In genomic region chr16:47928008-47928407, GRCh38 we compare ENCODE assay signal across 19 cellular contexts.
DNase-seq lines count a peak whose midpoint lies in the region; TF ChIP-seq lines count a peak whose summit lies in the region.
"Had no signal": no experiment of that assay in that cellular context is flagged by ENCODE, and none has a peak within 500 bp of the region (broad histone marks: within the 10 kb centered on the region; RNA-seq: fewer than 3 reads in every experiment).

No MANE protein-coding gene starts in this region.

- H3K27me3 ChIP-seq in OCI-LY1 (ENCODE audit: insufficient read depth, low read length) (no peaks in the 10 kb centered on the region; the same call in 1 of the 2 replicates), endodermal cell (ENCODE audit: control insufficient read depth, insufficient read depth, low read length, poor library complexity, severe bottlenecking) (no peaks in the 10 kb centered on the region)
- H3K27me3 ChIP-seq: upper lobe of right lung had no signal

- no peak overlapping the region for H2AFZ ChIP-seq in OCI-LY1 (ENCODE audit: low read length)

- H3K4me3 ChIP-seq in GM12865 (ENCODE audit: low read depth, low read length) (no peak overlapping the region), OCI-LY1 (ENCODE audit: low read depth, low read length, poor library complexity, severe bottlenecking) (no peak overlapping the region), endodermal cell (ENCODE audit: low read length) (no peak overlapping the region)
- H3K4me3 ChIP-seq: mucosa of descending colon, upper lobe of right lung had no signal

- WGBS in endodermal cell (ENCODE audit: insufficient coverage in 1 of 2, insufficient read length in 1 of 2), 2 experiments: 92 to 94% methylated on average over 9 of the region's 9 CpGs

- H3K4me2 ChIP-seq in OCI-LY1 (ENCODE audit: low read length): no peak overlapping the region

- intact Hi-C loops in cardiac septum (cut with DNase I): no loop called here

- H3K4me1 ChIP-seq in OCI-LY1 (ENCODE audit: insufficient read depth, low read length, severe bottlenecking): no peaks in the 10 kb centered on the region
- no peaks in the 10 kb centered on the region for H3K4me1 ChIP-seq in endodermal cell (ENCODE audit: control insufficient read depth, insufficient read depth, low read length)
- H3K4me1 ChIP-seq: upper lobe of right lung had no signal

- H3K27me3 Mint-ChIP-seq in endodermal cell (ENCODE audit: insufficient read depth): peaks cover 4% of the 10 kb centered on the region

- H3K9ac ChIP-seq in OCI-LY1 (ENCODE audit: low read length) (no peak overlapping the region), endodermal cell (ENCODE audit: extremely low read depth, low read length, poor library complexity, severe bottlenecking) (no peak overlapping the region)

- H3K36me3 ChIP-seq in OCI-LY1 (ENCODE audit: insufficient read depth, low read length) (no peaks in the 10 kb centered on the region), endodermal cell (ENCODE audit: control insufficient read depth, insufficient read depth, low read length) (no peaks in the 10 kb centered on the region)
- H3K36me3 ChIP-seq: upper lobe of right lung had no signal

- H3K9me3 Mint-ChIP-seq in endodermal cell: peaks cover 6% of the 10 kb centered on the region

- no peaks in the 10 kb centered on the region for H3K79me2 ChIP-seq in OCI-LY1 (ENCODE audit: insufficient read depth, low read length)

- H3K27ac Mint-ChIP-seq in endodermal cell: no peak overlapping the region
- H3K27ac Mint-ChIP-seq: CD4-positive, CD25-positive, alpha-beta regulatory T cell; IgD-negative memory B cell; stimulated activated naive CD8-positive, alpha-beta T cell treated with anti-CD3 and anti-CD28 coated beads, Interleukin-15, Interleukin-2, amounts not matched to agents 100 ng/mL and 50 ng/mL, for 24 hours had no signal

- H3K27ac ChIP-seq in OCI-LY1 (ENCODE audit: low read depth, low read length, poor library complexity, severe bottlenecking) (no peak overlapping the region), endodermal cell (ENCODE audit: low read depth, low read length) (no peak overlapping the region)
- H3K27ac ChIP-seq: upper lobe of right lung had no signal

- TF ChIP-seq CTCF in GM12865 (IDR thresholded peaks at IDR 0.05; ENCODE audit: insufficient read depth, low read depth, low read length, missing control alignments) (no peak), OCI-LY1 (IDR thresholded peaks at IDR 0.05; ENCODE audit: low read length) (peak; percentile 25; the same call in 1 of the 2 replicates), endodermal cell (conservative IDR thresholded peaks at IDR 0.05) (no peak)

- no peaks in the 10 kb centered on the region for H3K9me2 ChIP-seq in OCI-LY1 (ENCODE audit: low read depth, low read length)

- H3K36me3 Mint-ChIP-seq in endodermal cell (ENCODE audit: low read depth): no peaks in the 10 kb centered on the region
- H3K36me3 Mint-ChIP-seq: CD4-positive, CD25-positive, alpha-beta regulatory T cell; IgD-negative memory B cell had no signal

- H3K9me3 ChIP-seq in OCI-LY1 (ENCODE audit: low read length) (no peaks in the 10 kb centered on the region), endodermal cell (ENCODE audit: control insufficient read depth, low read length) (peaks cover 6% of the 10 kb centered on the region)
- H3K9me3 ChIP-seq: mucosa of descending colon, upper lobe of right lung had no signal

- peaks cover 4% of the 10 kb centered on the region for H3K4me1 Mint-ChIP-seq in endodermal cell
- H3K4me1 Mint-ChIP-seq: CD4-positive, CD25-positive, alpha-beta regulatory T cell; IgD-negative memory B cell had no signal

- no peaks in the 10 kb centered on the region for H3F3A ChIP-seq in OCI-LY1 (ENCODE audit: insufficient read depth, low read length)

- peak; percentile 19 for DNase-seq in NCI-H82 (lab: John Stamatoyannopoulos, UW)
- no peak for DNase-seq in NCI-H82 treated with DMSO at 0.1 percent for 48 hours (lab: John Stamatoyannopoulos, UW; ENCODE audit: unreplicated experiment)
- DNase-seq in GM12865 (ENCODE audit: low read depth): peak; percentile 17
- DNase-seq in endodermal cell: peak; percentile 65
- DNase-seq in GM03348 (ENCODE audit: low spot score): no peak
- no peak for DNase-seq in cortex of kidney (lab: John Stamatoyannopoulos, UW)
- no peak for DNase-seq in cardiac septum (ENCODE audit: low spot score)
- DNase-seq: activated CD4-positive, CD25-positive, alpha-beta regulatory T cell treated with anti-CD3 and anti-CD28 coated beads, Interleukin-2, amount 50 U/mL, for 72 hours; activated CD8-positive, alpha-beta memory T cell treated with anti-CD3 and anti-CD28 coated beads, Interleukin-2, amount 50 U/mL, for 4 hours; activated gamma-delta T cell treated with Interleukin-2 at 50 U/mL for 16 hours; anterior cingulate cortex; CD4-positive, CD25-positive, alpha-beta regulatory T cell; NCI-H1105; NCI-H526 treated with DMSO at 0.1 percent for 48 hours; upper lobe of right lung had no signal

- no peak overlapping the region for H3K4me3 Mint-ChIP-seq in endodermal cell
- H3K4me3 Mint-ChIP-seq: CD4-positive, CD25-positive, alpha-beta regulatory T cell; IgD-negative memory B cell; stimulated activated naive CD8-positive, alpha-beta T cell treated with anti-CD3 and anti-CD28 coated beads, Interleukin-15, Interleukin-2, amounts not matched to agents 100 ng/mL and 50 ng/mL, for 24 hours had no signal

- H4K20me1 ChIP-seq in OCI-LY1 (ENCODE audit: insufficient read depth, low read length): no peaks in the 10 kb centered on the region

Comparison
In these comparisons a context has a peak if more than half of its experiments do, and no peak if none do; other contexts are left out.
1. DNase-seq: peak in NCI-H82 (single experiment), GM12865 (single experiment) and endodermal cell (single experiment); none in NCI-H82 treated with DMSO at 0.1 percent for 48 hours (single experiment), GM03348 (single experiment), cortex of kidney (single experiment) and cardiac septum (single experiment).